Comparison of ENCODE assay signal across 9 cellular contexts in the genomic region with DNA sequence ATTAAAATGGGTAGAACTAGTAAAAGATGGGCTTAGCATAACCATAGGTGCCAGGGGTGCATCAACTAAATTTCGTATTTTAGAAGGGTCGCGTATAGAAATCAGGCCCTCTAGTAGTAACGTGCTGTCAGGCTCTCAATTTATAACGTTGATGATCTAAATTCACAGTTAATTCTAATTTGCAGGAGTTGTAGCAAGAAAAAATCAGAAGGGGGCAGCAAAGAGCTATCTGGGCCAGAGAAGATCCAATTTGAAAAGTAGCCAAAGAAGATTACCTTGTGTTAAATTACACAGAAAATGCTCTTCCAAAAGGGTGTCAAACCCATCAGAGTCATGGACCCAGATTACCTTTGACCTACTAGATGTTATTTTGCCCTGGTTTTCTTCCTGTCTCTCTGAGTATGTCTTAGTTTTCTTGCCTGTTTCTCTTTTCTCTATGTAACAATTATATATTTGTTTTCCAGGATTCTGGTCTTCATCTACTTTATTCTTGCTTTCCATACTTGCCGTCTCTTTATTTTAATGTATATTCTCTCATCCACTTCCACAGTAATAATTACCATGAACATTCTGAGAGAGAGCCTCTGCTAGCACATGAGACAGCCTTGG.
DNase-seq lines count a peak whose midpoint lies in the region; ATAC-seq, FAIRE-seq and TF ChIP-seq lines count a peak whose summit lies in the region.
"Had no signal": no experiment of that assay in that cellular context is flagged by ENCODE, and none has a peak within 500 bp of the region (broad histone marks: within the 10 kb centered on the region; RNA-seq: fewer than 3 reads in every experiment).

No MANE protein-coding gene starts in this region.

- TF ChIP-seq CTCF in D721Med (IDR thresholded peaks at IDR 0.05; ENCODE audit: insufficient read depth, missing control alignments) (peak; percentile 86), foreskin fibroblast (IDR thresholded peaks at IDR 0.05; ENCODE audit: low read depth, low read length) (peak; percentile 63), spleen (IDR thresholded peaks at IDR 0.05 in 8 of 11, conservative IDR thresholded peaks at IDR 0.05 in 3 of 11) (peak in 8 of 11 experiments; percentile 31 to 64 (median 56))

- no peak overlapping the region for H3K27ac ChIP-seq in spleen
- H3K27ac ChIP-seq: SJSA1 had no signal

- peak; percentile 73 for ATAC-seq in GM19452 (IDR thresholded peaks at IDR 0.05; ENCODE audit: unreplicated experiment)
- ATAC-seq in HG03565 (IDR thresholded peaks at IDR 0.05; ENCODE audit: unreplicated experiment) = no peak

- no peak for FAIRE-seq in D721Med (lab: Jason Lieb, UNC)

- H3K4me3 ChIP-seq in foreskin fibroblast (ENCODE audit: low read depth in 1 of 2, low read length in 2 of 2) (no peak overlapping the region), spleen (no peak overlapping the region)
- H3K4me3 ChIP-seq: SJSA1 had no signal

- no peaks in the 10 kb centered on the region for H3K36me3 ChIP-seq in spleen
- H3K36me3 ChIP-seq: SJSA1 had no signal

- 12 to 24% (median 16%) methylated on average over 6 of the region's 6 CpGs for WGBS in spleen, 5 donors

- intact Hi-C loops in spleen (cut with DNase I; ENCODE audit: low total_unique reads) = no loop called here

- no peaks in the 10 kb centered on the region for H3K4me1 ChIP-seq in spleen
- H3K4me1 ChIP-seq: SJSA1 had no signal

- H3K27me3 ChIP-seq in spleen (replicated peaks in 1 of 7) = no peaks in the 10 kb centered on the region
- H3K27me3 ChIP-seq: SJSA1 had no signal

- no peak for TF ChIP-seq POLR2A in spleen (IDR thresholded peaks at IDR 0.05)

- H3K9me3 ChIP-seq in spleen = no peaks in the 10 kb centered on the region
- H3K9me3 ChIP-seq: SJSA1 had no signal

- DNase-seq in D721Med (ENCODE audit: insufficient read length, low spot score) (peak; percentile 13), LoVo (ENCODE audit: low spot score) (peak; percentile 39), RPMI8226 (peak; percentile 20), foreskin fibroblast (peak; percentile 4 to 40), spleen (no peak)
- DNase-seq in effector CD4-positive, alpha-beta T cell = no peak

Comparison
In these comparisons a context has a peak if more than half of its experiments do, and no peak if none do; other contexts are left out.
1. DNase-seq: peak in D721Med (single experiment), LoVo (single experiment), RPMI8226 (single experiment) and foreskin fibroblast (2 of 2); none in spleen (single experiment) and effector CD4-positive, alpha-beta T cell (single experiment).
2. Peak in every context shown above with its lines, with median percentiles within 50 percentile points of each other: CTCF ChIP-seq.